ENCODE assay signal across 16 cellular contexts in genomic region chr4:94562285-94562684, GRCh38.
DNase-seq lines count a peak whose midpoint lies in the region; ATAC-seq, FAIRE-seq and TF ChIP-seq lines count a peak whose summit lies in the region.
"Had no signal": no experiment of that assay in that cellular context is flagged by ENCODE, and none has a peak within 500 bp of the region (broad histone marks: within the 10 kb centered on the region; RNA-seq: fewer than 3 reads in every experiment).

No MANE protein-coding gene starts in this region.

- no TSS peak for BruUV-seq in endothelial cell of umbilical vein (replicated peaks; lab: Mats Ljungman, UMichigan)

- H3K4me1 ChIP-seq in right atrium auricular region: peaks cover 0 to 65% of the 10 kb centered on the region in 2 donors
- H3K4me1 ChIP-seq in endothelial cell of umbilical vein (ENCODE audit: control insufficient read depth, extremely low read depth, insufficient read depth, low read length): peaks cover 71% of the 10 kb centered on the region
- peaks cover 49 to 69% of the 10 kb centered on the region in 2 donors for H3K4me1 ChIP-seq in gastrocnemius medialis
- H3K4me1 ChIP-seq in Karpas-422 (ENCODE audit: low read length): peaks cover under 1% of the 10 kb centered on the region; the same call in 1 of the 2 replicates

- TF ChIP-seq POLR2A in endothelial cell of umbilical vein (IDR thresholded peaks at IDR 0.05; ENCODE audit: low read depth, low read length) (no peak), gastrocnemius medialis (IDR thresholded peaks at IDR 0.05) (no peak)

- H3K4me2 ChIP-seq in endothelial cell of umbilical vein (ENCODE audit: insufficient read depth, low read length) (peak overlapping the region; percentile 79), Karpas-422 (ENCODE audit: low read depth, low read length, poor library complexity, severe bottlenecking) (no peak overlapping the region)

- CTCF ChIA-PET in endothelial cell of umbilical vein (lab: Charles Lee): interaction anchor here (0.6 to 1.7 kb wide), 9 partner anchors 10 to 155 kb away, joined by 3 to 15 read pairs (median 3); no protein-coding TSS in a partner anchor

- H3K36me3 ChIP-seq in right atrium auricular region: no peaks in the 10 kb centered on the region
- H3K36me3 ChIP-seq in endothelial cell of umbilical vein (ENCODE audit: control insufficient read depth in 2 of 2, extremely low read depth in 1 of 2, insufficient read depth in 2 of 2, low read length in 2 of 2): no peaks in the 10 kb centered on the region
- H3K36me3 ChIP-seq in gastrocnemius medialis: no peaks in the 10 kb centered on the region
- no peaks in the 10 kb centered on the region for H3K36me3 ChIP-seq in Karpas-422 (ENCODE audit: insufficient read depth, low read length)

- no peaks in the 10 kb centered on the region for H3K9me1 ChIP-seq in endothelial cell of umbilical vein (replicated peaks; ENCODE audit: control insufficient read depth, extremely low read depth, insufficient read depth, low read length)

- no peak overlapping the region for H2AFZ ChIP-seq in endothelial cell of umbilical vein (ENCODE audit: low read depth, low read length)
- no peak overlapping the region for H2AFZ ChIP-seq in Karpas-422 (ENCODE audit: low read length)

- H3K9ac ChIP-seq in endothelial cell of umbilical vein (replicated peaks; ENCODE audit: extremely low read depth, insufficient read depth, low read length) (peak overlapping the region; percentile 48), Karpas-422 (ENCODE audit: low read length) (no peak overlapping the region)

- POLR2A ChIA-PET in endothelial cell of umbilical vein (lab: Charles Lee): no interaction called here

- no peak overlapping the region for H3K4me3 ChIP-seq in right atrium auricular region
- no peak overlapping the region for H3K4me3 ChIP-seq in endothelial cell of umbilical vein (replicated peaks in 1 of 3; ENCODE audit: insufficient read depth in 1 of 3, low read depth in 1 of 3, low read length in 3 of 3)
- H3K4me3 ChIP-seq in gastrocnemius medialis: no peak overlapping the region
- H3K4me3 ChIP-seq in Karpas-422 (ENCODE audit: low read length): no peak overlapping the region
- H3K4me3 ChIP-seq: GM12878 had no signal

- ATAC-seq in Right ventricle myocardium inferior (no peak), gastrocnemius medialis (no peak), HG02588 (IDR thresholded peaks at IDR 0.05; ENCODE audit: unreplicated experiment) (no peak)

- no peak for TF ChIP-seq CTCF in right atrium auricular region (IDR thresholded peaks at IDR 0.05)
- no peak for TF ChIP-seq CTCF in endothelial cell of umbilical vein (IDR thresholded peaks at IDR 0.05; ENCODE audit: extremely low read depth in 1 of 2, insufficient read depth in 1 of 2, low read depth in 1 of 2, low read length in 2 of 2)
- TF ChIP-seq CTCF in gastrocnemius medialis (IDR thresholded peaks at IDR 0.05 in 4 of 5, conservative IDR thresholded peaks at IDR 0.05 in 1 of 5): no peak

- H3K27ac ChIP-seq in right atrium auricular region (peak overlapping the region; percentile 46 to 56), endothelial cell of umbilical vein (ENCODE audit: insufficient read depth, low read depth, low read length) (peak overlapping the region; percentile 73), gastrocnemius medialis (peak overlapping the region; percentile 40 to 76 (median 62)), Karpas-422 (ENCODE audit: low read length) (no peak overlapping the region)
- H3K27ac ChIP-seq: HL-60 had no signal

- no peaks in the 10 kb centered on the region for H3K9me3 ChIP-seq in right atrium auricular region
- H3K9me3 ChIP-seq in endothelial cell of umbilical vein (replicated peaks; ENCODE audit: control insufficient read depth, insufficient read depth, low read length): no peaks in the 10 kb centered on the region
- no peaks in the 10 kb centered on the region for H3K9me3 ChIP-seq in gastrocnemius medialis
- no peaks in the 10 kb centered on the region for H3K9me3 ChIP-seq in Karpas-422 (ENCODE audit: low read length)

- no peaks in the 10 kb centered on the region for H3K9me2 ChIP-seq in Karpas-422 (replicated peaks; ENCODE audit: insufficient read depth, low read length)

- H4K20me1 ChIP-seq in endothelial cell of umbilical vein (replicated peaks; ENCODE audit: control insufficient read depth, extremely low read depth, insufficient read depth, low read length) (no peaks in the 10 kb centered on the region), Karpas-422 (ENCODE audit: insufficient read depth, low read depth, low read length) (peaks cover 3% of the 10 kb centered on the region; the same call in 1 of the 2 replicates)

- FAIRE-seq in endothelial cell of umbilical vein (lab: Jason Lieb, UNC): no peak
- FAIRE-seq: GM12878 had no signal

- intact Hi-C loops in Right ventricle myocardium inferior (cut with DNase I) (loop anchor here (5.0 kb wide), 1 partner anchor 110 kb away; the partner anchor contains the start of gene PDLIM5), endothelial cell of umbilical vein (cut with micrococcal nuclease) (no loop called here), gastrocnemius medialis (cut with DNase I; ENCODE audit: low total_unique reads) (no loop called here)

- DNase-seq in right atrium auricular region (ENCODE audit: low spot score): no peak
- no peak for DNase-seq in Right ventricle myocardium inferior (ENCODE audit: missing footprints)
- no peak for DNase-seq in endothelial cell of umbilical vein (ENCODE audit: low read depth, low spot score)
- DNase-seq in gastrocnemius medialis: no peak
- no peak for DNase-seq in NCI-H345 treated with DMSO at 0.1 percent for 48 hours (lab: John Stamatoyannopoulos, UW; ENCODE audit: unreplicated experiment)
- DNase-seq in Karpas-422: no peak
- DNase-seq: AML-193, Calu3, KBM-7, NCI-H1092, NCI-H1694, NCI-H2107, SHP77 had no signal

- H3K27me3 ChIP-seq in right atrium auricular region: no peaks in the 10 kb centered on the region
- no peaks in the 10 kb centered on the region for H3K27me3 ChIP-seq in endothelial cell of umbilical vein (ENCODE audit: control insufficient read depth in 2 of 2, insufficient read depth in 2 of 2, low read length in 2 of 2)
- H3K27me3 ChIP-seq in gastrocnemius medialis: no peaks in the 10 kb centered on the region
- H3K27me3 ChIP-seq in Karpas-422 (ENCODE audit: low read length): no peaks in the 10 kb centered on the region

- H3K79me2 ChIP-seq in endothelial cell of umbilical vein (ENCODE audit: control insufficient read depth, insufficient read depth, low read length): peaks cover 73% of the 10 kb centered on the region
- H3K79me2 ChIP-seq in Karpas-422 (ENCODE audit: low read length): peaks cover 47% of the 10 kb centered on the region

- in situ Hi-C loops in gastrocnemius medialis (cut with MboI; ENCODE audit: low sequenced_read_pairs in 4 of 4): no loop called here

- dilution Hi-C loops in endothelial cell of umbilical vein (cut with MboI; ENCODE audit: extremely low pct_ligation_motif_present, low sequenced_read_pairs): no loop called here

TF ChIP-seq in endothelial cell of umbilical vein, 7 proteins besides CTCF, POLR2A, EP300 and RAD21:
- no peak for TF ChIP-seq POLR2AphosphoS5 (IDR thresholded peaks at IDR 0.05; ENCODE audit: insufficient read depth, low read depth, low read length)
